In the genomic region with DNA sequence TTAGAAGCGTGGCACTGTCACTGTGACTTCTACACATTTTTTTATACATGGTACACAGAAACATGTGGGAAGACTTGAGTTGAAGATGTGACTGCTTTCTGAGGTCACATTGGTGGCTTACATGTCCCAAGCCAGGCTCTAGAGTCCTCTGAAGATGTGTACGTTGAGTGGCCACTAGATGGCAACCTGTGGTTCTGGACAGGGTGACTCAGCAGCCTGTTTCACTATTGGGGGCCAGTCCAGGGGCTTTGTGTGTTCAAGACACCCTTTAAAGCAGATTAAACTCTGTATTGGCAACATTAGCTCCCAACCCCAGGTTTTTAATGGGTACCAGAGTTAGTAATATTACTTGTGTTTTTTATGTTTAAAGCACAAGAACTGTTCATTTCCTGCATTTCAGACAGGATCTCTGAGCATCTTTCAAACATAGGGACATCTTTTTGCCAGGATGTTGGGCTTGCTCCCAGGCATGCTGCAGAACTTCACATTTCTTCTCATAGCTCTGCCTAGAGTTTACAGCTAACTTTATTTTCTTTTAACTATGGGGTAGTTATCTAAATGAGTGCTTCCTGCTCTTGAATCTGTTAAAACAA, we compare ENCODE assay signal across 8 cellular contexts. TPM values are rescaled to one million over a fixed set of nuclear protein-coding genes. Genes with fewer than 3 reads are reported as not detected.
DNase-seq lines count a peak whose midpoint lies in the region; ATAC-seq and TF ChIP-seq lines count a peak whose summit lies in the region.

No MANE protein-coding gene starts in this region.

- peak; percentile 76 to 86 for TF ChIP-seq RAD21 in liver (IDR thresholded peaks at IDR 0.05)

- H3K27me3 ChIP-seq in liver (ENCODE audit: control insufficient read depth in 4 of 4, insufficient read depth in 4 of 4, low read length in 3 of 4) = no peaks in the 10 kb centered on the region

- peaks cover 14% of the 10 kb centered on the region for H3K36me3 Mint-ChIP-seq in chondrocyte (ENCODE audit: low read depth)

- H3K4me3 Mint-ChIP-seq in chondrocyte (ENCODE audit: unreplicated experiment) = no peak overlapping the region

- H3K27ac Mint-ChIP-seq in chondrocyte (ENCODE audit: unreplicated experiment) = peak overlapping the region; percentile 65

- H3K4me1 ChIP-seq in liver (ENCODE audit: control insufficient read depth in 4 of 4, insufficient read depth in 4 of 4, low read length in 3 of 4) = peaks cover 9 to 41% (median 20%) of the 10 kb centered on the region in 4 donors

- no peak overlapping the region for H3K9ac ChIP-seq in liver (ENCODE audit: low read depth in 1 of 2, low read length in 2 of 2)

- TF ChIP-seq CTCF in chondrocyte (IDR thresholded peaks at IDR 0.05) = peak; percentile 96
- peak; percentile 70 for TF ChIP-seq CTCF in liver (IDR thresholded peaks at IDR 0.05; ENCODE audit: low read depth, low read length, missing input control)

- no peaks in the 10 kb centered on the region for H3K9me3 ChIP-seq in liver (ENCODE audit: control insufficient read depth in 4 of 4, low read length in 3 of 4)

- peak; percentile 97 for ATAC-seq in GM18861 (IDR thresholded peaks at IDR 0.05; ENCODE audit: unreplicated experiment)
- ATAC-seq in HG03064 (IDR thresholded peaks at IDR 0.05; ENCODE audit: low read depth, unreplicated experiment) = peak; percentile 95

- DNase-seq in AML-193 (lab: John Stamatoyannopoulos, UW) = peak; percentile 51 to 60
- peak; percentile 63 for DNase-seq in NCI-H2171 treated with DMSO at 0.1 percent for 48 hours (lab: John Stamatoyannopoulos, UW)
- peak; percentile 3 for DNase-seq in activated CD4-positive, CD25-positive, alpha-beta regulatory T cell treated with anti-CD3 and anti-CD28 coated beads, Interleukin-2, amount 50 U/mL, for 16 hours (ENCODE audit: low read depth, low spot score)
- DNase-seq in chondrocyte (ENCODE audit: low spot score) = no peak
- DNase-seq in stimulated activated CD8-positive, alpha-beta memory T cell treated with anti-CD3 and anti-CD28 coated beads, Interleukin-12 subunit alpha, Interleukin-12 subunit beta, amount 100 ng/mL, for 4 hours (ENCODE audit: low read depth) = peak; percentile 6

- peaks cover 0 to 25% (median 12%) of the 10 kb centered on the region in 4 donors for H3K36me3 ChIP-seq in liver (ENCODE audit: control insufficient read depth in 4 of 4, insufficient read depth in 3 of 4, low read depth in 1 of 4, low read length in 3 of 4)

- H3K4me3 ChIP-seq in liver (ENCODE audit: low read depth in 1 of 3, low read length in 3 of 3) = no peak overlapping the region

- no peaks in the 10 kb centered on the region for H3K9me3 Mint-ChIP-seq in chondrocyte (ENCODE audit: low read depth)

- H3K4me1 Mint-ChIP-seq in chondrocyte (ENCODE audit: low read depth) = peaks cover 32% of the 10 kb centered on the region

- peak overlapping the region; percentile 5 to 30 for H3K27ac ChIP-seq in liver (ENCODE audit: low read depth in 1 of 2, low read length in 2 of 2)

- no peaks in the 10 kb centered on the region for H3K27me3 Mint-ChIP-seq in chondrocyte (ENCODE audit: low read depth)

- WGBS in liver = 35% methylated on average over 2 of the region's 2 CpGs

TF ChIP-seq in liver, 16 proteins besides CTCF, POLR2A, EP300 and RAD21:
- TF ChIP-seq JUND (IDR thresholded peaks at IDR 0.05) (peak; percentile 62 to 70), FOXA1 (IDR thresholded peaks at IDR 0.05) (no peak), ATF3 (IDR thresholded peaks at IDR 0.05) (peak; percentile 41), FOXA2 (IDR thresholded peaks at IDR 0.05) (peak; percentile 15), HNF4A (conservative IDR thresholded peaks at IDR 0.05) (peak in 1 of 2 donors; percentile 35), GABPA (IDR thresholded peaks at IDR 0.05 in 1 of 2, conservative IDR thresholded peaks at IDR 0.05 in 1 of 2) (no peak), MAX (IDR thresholded peaks at IDR 0.05) (no peak)

RNA-seq across cellular contexts. Expression of gene DCUN1D4, which starts 53.0 kb away (rescaled TPM):
- total RNA-seq in chondrocyte (51.8 to 74.9 TPM (median 69.3 TPM) in 3 replicates), liver (10 to 100 TPM; 27.7 to 33.9 TPM)
- 10 to 100 TPM; 15.2 to 15.8 TPM for polyA plus RNA-seq in liver
